In the genomic region with DNA sequence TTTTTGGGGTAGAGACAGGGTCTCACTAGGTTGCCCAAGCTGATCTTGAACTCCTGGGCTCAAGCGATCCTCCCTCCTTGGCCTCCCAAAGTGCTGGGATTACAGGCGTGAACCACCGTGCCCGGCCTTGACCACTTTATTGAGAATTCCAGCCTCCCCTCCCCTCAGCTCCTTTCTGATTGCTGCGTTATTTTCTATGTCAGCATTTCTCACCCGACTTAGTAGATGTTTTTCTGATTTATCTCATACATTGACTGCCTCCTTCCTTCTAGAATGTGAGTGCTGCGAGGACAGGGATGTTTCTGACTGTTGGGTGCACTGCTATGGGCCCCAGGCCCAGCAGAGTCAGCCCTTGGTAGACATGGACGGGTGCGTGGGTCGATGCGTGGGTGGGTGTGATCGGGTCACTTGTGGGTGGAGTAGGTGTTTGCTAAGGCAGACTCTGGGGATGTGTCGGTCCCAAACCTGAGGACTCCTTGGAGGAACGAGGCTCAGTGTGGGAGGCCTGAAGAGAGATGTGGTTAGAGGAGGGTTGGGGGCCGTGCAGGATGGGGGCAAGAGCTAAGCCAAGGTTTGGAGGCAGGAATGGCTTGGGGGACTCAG, we compare ENCODE assay signal across 30 cellular contexts. TPM values are rescaled to one million over a fixed set of nuclear protein-coding genes. Genes with fewer than 3 reads are reported as not detected.
DNase-seq lines count a peak whose midpoint lies in the region; ATAC-seq, FAIRE-seq and TF ChIP-seq lines count a peak whose summit lies in the region.
"Had no signal": no experiment of that assay in that cellular context is flagged by ENCODE, and none has a peak within 500 bp of the region (broad histone marks: within the 10 kb centered on the region; RNA-seq: fewer than 3 reads in every experiment).

No MANE protein-coding gene starts in this region.

- BruUV-seq in Caco-2 (replicated peaks; lab: Mats Ljungman, UMichigan): no TSS peak

- H3K27me3 Mint-ChIP-seq in Caco-2 (ENCODE audit: insufficient read depth, unreplicated experiment) (no peaks in the 10 kb centered on the region), brain (peaks cover 10% of the 10 kb centered on the region)
- H3K27me3 Mint-ChIP-seq: activated CD8-positive, alpha-beta T cell treated with anti-CD3 and anti-CD28 coated beads for 36 hours; T-cell had no signal

- intact Hi-C loops in Caco-2 (cut with micrococcal nuclease; ENCODE audit: unreplicated experiment): no loop called here

- no peaks in the 10 kb centered on the region for H3K9me3 Mint-ChIP-seq in Caco-2 (ENCODE audit: unreplicated experiment)
- no peaks in the 10 kb centered on the region for H3K9me3 Mint-ChIP-seq in brain
- H3K9me3 Mint-ChIP-seq: activated CD8-positive, alpha-beta T cell treated with anti-CD3 and anti-CD28 coated beads for 36 hours; CD14-positive monocyte; T-cell had no signal

- H3K4me1 ChIP-seq in A549: peaks cover 29% of the 10 kb centered on the region
- H3K4me1 ChIP-seq in Caco-2: peaks cover 47% of the 10 kb centered on the region
- H3K4me1 ChIP-seq in osteoblast (ENCODE audit: insufficient read depth, low read length): peaks cover 25% of the 10 kb centered on the region
- H3K4me1 ChIP-seq in smooth muscle cell (ENCODE audit: low read depth): peaks cover 4% of the 10 kb centered on the region
- H3K4me1 ChIP-seq: psoas muscle had no signal

- H3K27me3 ChIP-seq in Caco-2 (replicated peaks; ENCODE audit: control insufficient read depth, insufficient read depth, low read length): no peaks in the 10 kb centered on the region
- H3K27me3 ChIP-seq in osteoblast (ENCODE audit: insufficient read depth, low read length): no peaks in the 10 kb centered on the region
- H3K27me3 ChIP-seq in smooth muscle cell (ENCODE audit: low read depth): no peaks in the 10 kb centered on the region
- H3K27me3 ChIP-seq: colonic mucosa, heart right ventricle, SJSA1, tibial artery had no signal

- no peak for TF ChIP-seq EP300 in A549 (IDR thresholded peaks at IDR 0.05)

- H3K79me2 ChIP-seq in osteoblast (ENCODE audit: insufficient read depth, low read length) (peaks cover 84% of the 10 kb centered on the region), smooth muscle cell (ENCODE audit: low read depth) (peaks cover 42% of the 10 kb centered on the region)

- no peak overlapping the region for H3K4me3 Mint-ChIP-seq in Caco-2 (ENCODE audit: unreplicated experiment)
- no peak overlapping the region for H3K4me3 Mint-ChIP-seq in brain
- H3K4me3 Mint-ChIP-seq: activated CD8-positive, alpha-beta T cell treated with anti-CD3 and anti-CD28 coated beads for 36 hours; CD14-positive monocyte; T-cell had no signal

- H3K9ac ChIP-seq in smooth muscle cell (ENCODE audit: low read depth): no peak overlapping the region

- H3K27ac ChIP-seq in A549 (no peak overlapping the region), osteoblast (ENCODE audit: low read depth, low read length) (no peak overlapping the region), smooth muscle cell (ENCODE audit: low read depth) (no peak overlapping the region)
- H3K27ac ChIP-seq: colonic mucosa, heart right ventricle, lower lobe of right lung, psoas muscle, SJSA1, tibial artery had no signal

- no peak for FAIRE-seq in A549 (lab: Jason Lieb, UNC)
- FAIRE-seq: HTR-8/SVneo had no signal

- no peak for TF ChIP-seq CTCF in A549 (IDR thresholded peaks at IDR 0.05)
- no peak for TF ChIP-seq CTCF in Caco-2 (IDR thresholded peaks at IDR 0.05; ENCODE audit: insufficient read depth in 1 of 2, low read depth in 1 of 2, low read length in 1 of 2, severe bottlenecking in 1 of 2, unreplicated experiment in 1 of 2)
- TF ChIP-seq CTCF in brain (conservative IDR thresholded peaks at IDR 0.05): no peak
- TF ChIP-seq CTCF in osteoblast (IDR thresholded peaks at IDR 0.05; ENCODE audit: extremely low read depth, low read depth, low read length): no peak
- no peak for TF ChIP-seq CTCF in smooth muscle cell (IDR thresholded peaks at IDR 0.05; ENCODE audit: borderline replicate concordance, insufficient read depth, poor library complexity, severe bottlenecking)

- H2AFZ ChIP-seq in osteoblast (ENCODE audit: low read length) (no peak overlapping the region), smooth muscle cell (ENCODE audit: low read depth) (no peak overlapping the region)

- TF ChIP-seq POLR2A in A549 (IDR thresholded peaks at IDR 0.05; ENCODE audit: low read length): no peak

- H4K20me1 ChIP-seq in osteoblast (ENCODE audit: insufficient read depth, low read length) (peaks cover 65% of the 10 kb centered on the region), smooth muscle cell (ENCODE audit: low read depth) (peaks cover 96% of the 10 kb centered on the region)

- H3K9me3 ChIP-seq in A549: no peaks in the 10 kb centered on the region
- no peaks in the 10 kb centered on the region for H3K9me3 ChIP-seq in Caco-2
- no peaks in the 10 kb centered on the region for H3K9me3 ChIP-seq in osteoblast (ENCODE audit: low read depth, low read length)
- H3K9me3 ChIP-seq in smooth muscle cell (replicated peaks; ENCODE audit: low read depth): no peaks in the 10 kb centered on the region
- H3K9me3 ChIP-seq: colonic mucosa, heart right ventricle, lower lobe of right lung, psoas muscle, SJSA1, tibial artery had no signal

- CTCF ChIA-PET in A549 (lab: Yijun Ruan, JAX): interaction anchor here (0.7 to 2.2 kb wide), 10 partner anchors 9 to 201 kb away, joined by 3 to 10 read pairs (median 4); no protein-coding TSS in a partner anchor
- CTCF ChIA-PET in Caco-2 (lab: Charles Lee): no interaction called here

- TF ChIP-seq RAD21 in A549 (conservative IDR thresholded peaks at IDR 0.05 in 1 of 2, IDR thresholded peaks at IDR 0.05 in 1 of 2): no peak

- H3K36me3 Mint-ChIP-seq in Caco-2 (ENCODE audit: insufficient read depth, unreplicated experiment) (peaks cover 37% of the 10 kb centered on the region), brain (no peaks in the 10 kb centered on the region)

- H3K4me2 ChIP-seq in A549: no peak overlapping the region
- H3K4me2 ChIP-seq in osteoblast (ENCODE audit: insufficient read depth, low read length): no peak overlapping the region
- H3K4me2 ChIP-seq in smooth muscle cell: no peak overlapping the region

- ATAC-seq in A549 (no peak), HG02884 (IDR thresholded peaks at IDR 0.05; ENCODE audit: unreplicated experiment) (no peak)
- ATAC-seq: HCT116, heart right ventricle, lower lobe of right lung, psoas muscle, T-cell had no signal

- H3F3A ChIP-seq in smooth muscle cell (ENCODE audit: low read depth): peaks cover 7% of the 10 kb centered on the region

- peak overlapping the region; percentile 2 for H3K27ac Mint-ChIP-seq in Caco-2 (ENCODE audit: unreplicated experiment)
- peak overlapping the region in 3 of 5 experiments; percentile 20 to 41 (median 31) for H3K27ac Mint-ChIP-seq in brain
- H3K27ac Mint-ChIP-seq: activated CD8-positive, alpha-beta T cell treated with anti-CD3 and anti-CD28 coated beads for 36 hours; T-cell had no signal

- H3K4me3 ChIP-seq in A549: no peak overlapping the region
- H3K4me3 ChIP-seq in Caco-2 (ENCODE audit: low read depth, low read length): no peak overlapping the region
- H3K4me3 ChIP-seq in osteoblast (ENCODE audit: insufficient read depth, low read length): no peak overlapping the region
- H3K4me3 ChIP-seq in smooth muscle cell: no peak overlapping the region
- H3K4me3 ChIP-seq: colonic mucosa, heart right ventricle, lower lobe of right lung, psoas muscle, SJSA1, tibial artery had no signal

- peaks cover 3% of the 10 kb centered on the region for H3K36me3 ChIP-seq in Caco-2 (ENCODE audit: control insufficient read depth, insufficient read depth, low read length)
- H3K36me3 ChIP-seq in osteoblast (ENCODE audit: insufficient read depth, low read length): no peaks in the 10 kb centered on the region
- no peaks in the 10 kb centered on the region for H3K36me3 ChIP-seq in smooth muscle cell (ENCODE audit: low read depth)
- H3K36me3 ChIP-seq: colonic mucosa, heart right ventricle, lower lobe of right lung, tibial artery had no signal

- H3K4me1 Mint-ChIP-seq in Caco-2 (ENCODE audit: low read depth, unreplicated experiment): peaks cover 51% of the 10 kb centered on the region
- peaks cover 31% of the 10 kb centered on the region for H3K4me1 Mint-ChIP-seq in brain

- 90% methylated on average over 15 of the region's 15 CpGs for WGBS in A549 (ENCODE audit: missing lambda C conversion rate)
- WGBS in smooth muscle cell (ENCODE audit: low lambda C conversion rate): 92% methylated on average over 15 of the region's 15 CpGs

- DNase-seq in A549 (ENCODE audit: low read depth in 1 of 2, low spot score in 1 of 2): no peak
- DNase-seq in Caco-2: no peak
- peak; percentile 46 for DNase-seq in osteoblast (ENCODE audit: insufficient read length, low spot score, missing footprints)
- no peak for DNase-seq in effector CD4-positive, alpha-beta T cell
- no peak for DNase-seq in smooth muscle cell (lab: John Stamatoyannopoulos, UW; ENCODE audit: unreplicated experiment)
- DNase-seq: activated CD4-positive, CD25-positive, alpha-beta regulatory T cell treated with anti-CD3 and anti-CD28 coated beads, Interleukin-2, amount 50 U/mL, for 72 hours; activated T-cell treated with anti-CD3 and anti-CD28 coated beads for 4 hours; amygdala; colonic mucosa; effector memory CD4-positive, alpha-beta T cell; foreskin fibroblast; heart right ventricle; kidney glomerular epithelial cell; lower lobe of right lung; NCI-H1436 treated with DMSO at 0.1 percent for 48 hours; NCI-H446; NCI-H82; psoas muscle; T-cell; tibial artery had no signal

- POLR2A ChIA-PET in A549 (lab: Yijun Ruan, JAX): interaction anchor here (0.7 to 1.0 kb wide), 2 partner anchors 51 to 778 kb away, joined by 3 read pairs; no protein-coding TSS in a partner anchor
- POLR2A ChIA-PET in Caco-2 (lab: Charles Lee): no interaction called here

RNA-seq across cellular contexts. Expression of a gene that starts 34.2 kb away (rescaled TPM):
- polyA plus RNA-seq in A549 (2011; rRNA removed) (0.90 and 1.1 TPM in 2 replicates), A549 (2017; fragmentation: RNase III; extraction: RNeasy Plus Mini Kit Qiagen cat#74134 plus additional on column Dnase treatment) (0.71 to 1.1 TPM (median 0.99 TPM) in 3 replicates), brain (ENCODE audit: insufficient read depth, low read depth, low replicate concordance) (not detected), smooth muscle cell (1.5 TPM in 2 replicates)
- 1.1 and 1.5 TPM in 2 replicates for polyA plus RNA-seq in A549 (2012; cell fraction: cytosol; rRNA removed)
- polyA plus RNA-seq in A549 (2012; cell fraction: nucleus; rRNA removed): 1.8 and 2.4 TPM in 2 replicates
- 0.44 and 0.54 TPM in 2 replicates for polyA minus RNA-seq in A549 (2011; rRNA and poly(A)+ RNA removed)
- total RNA-seq in Caco-2 (2022) (0.39 and 0.84 TPM in 2 replicates), osteoblast (not detected in 2 replicates), smooth muscle cell (2.2 and 4.0 TPM in 2 replicates)
- total RNA-seq: activated CD8-positive, alpha-beta T cell treated with anti-CD3 and anti-CD28 coated beads for 36 hours; colonic mucosa; heart right ventricle; SJSA1; skeletal muscle tissue had no signal
- polyA plus RNA-seq: CD14-positive monocyte had no signal

RNA-seq across cellular contexts. Expression of a gene that starts 37.0 kb away (rescaled TPM):
- polyA plus RNA-seq in A549 (2011; rRNA removed) (37.9 and 42.9 TPM in 2 replicates), A549 (2017; fragmentation: RNase III; extraction: RNeasy Plus Mini Kit Qiagen cat#74134 plus additional on column Dnase treatment) (75.8 to 84.2 TPM (median 76.7 TPM) in 3 replicates), brain (ENCODE audit: insufficient read depth, low read depth, low replicate concordance) (90.2 TPM), smooth muscle cell (19.1 and 19.9 TPM in 2 replicates)
- polyA plus RNA-seq in A549 (2012; cell fraction: cytosol; rRNA removed): 105 and 115 TPM in 2 replicates
- 115 and 138 TPM in 2 replicates for polyA plus RNA-seq in A549 (2012; cell fraction: nucleus; rRNA removed)
- polyA minus RNA-seq in A549 (2011; rRNA and poly(A)+ RNA removed): 68.7 and 73.7 TPM in 2 replicates
- total RNA-seq in Caco-2 (2022) (98.6 and 112 TPM in 2 replicates), osteoblast (6.8 and 9.4 TPM in 2 replicates), smooth muscle cell (9.7 and 11.8 TPM in 2 replicates)

RNA-seq across cellular contexts. Expression of a gene that starts 41.5 kb away (rescaled TPM):
- not detected in 2 replicates for polyA plus RNA-seq in A549 (2011; rRNA removed)
- not detected in 2 replicates for polyA plus RNA-seq in A549 (2012; cell fraction: cytosol; rRNA removed)
- 0.16 TPM in 1 of 2 replicates, not detected in the other for polyA plus RNA-seq in A549 (2012; cell fraction: nucleus; rRNA removed)
- not detected in 3 replicates for polyA plus RNA-seq in A549 (2017; fragmentation: RNase III; extraction: RNeasy Plus Mini Kit Qiagen cat#74134 plus additional on column Dnase treatment)
- not detected in 2 replicates for polyA minus RNA-seq in A549 (2011; rRNA and poly(A)+ RNA removed)
- total RNA-seq in Caco-2 (2022): not detected in 2 replicates
- polyA plus RNA-seq in brain (ENCODE audit: insufficient read depth, low read depth, low replicate concordance): not detected
- total RNA-seq in osteoblast: not detected in 2 replicates
- total RNA-seq in smooth muscle cell: not detected in 2 replicates
- not detected in 2 replicates for polyA plus RNA-seq in smooth muscle cell
- total RNA-seq: activated CD8-positive, alpha-beta T cell treated with anti-CD3 and anti-CD28 coated beads for 36 hours; Daoy; lower lobe of right lung; RPMI7951; SJSA1; skeletal muscle tissue had no signal
- polyA plus RNA-seq: CD14-positive monocyte, heart right ventricle, psoas muscle had no signal
